19 cellular contexts compared by ENCODE assay signal in genomic region chr12:54331-54730, GRCh38.
"Had no signal": no experiment of that assay in that cellular context is flagged by ENCODE, and none has a peak within 500 bp of the region (broad histone marks: within the 10 kb centered on the region; RNA-seq: fewer than 3 reads in every experiment).

No MANE protein-coding gene starts in this region.

- H3K4me1 ChIP-seq: gastrocnemius medialis, left lung, prostate gland, right atrium auricular region, sigmoid colon, tibial nerve, upper lobe of left lung had no signal

- H3K9me3 ChIP-seq: gastrocnemius medialis, mucosa of descending colon, neutrophil, prostate gland, upper lobe of left lung had no signal

- DNase-seq: cortex of kidney; foreskin fibroblast; gastrocnemius medialis; left cardiac atrium; left lung; mesenchymal stem cell; mucosa of descending colon; naive B cell; sigmoid colon; stimulated activated CD4-positive, alpha-beta T cell treated with anti-CD3 and anti-CD28 coated beads, Interleukin-2, amount 100 ng/mL, for 24 hours; stimulated activated CD4-positive, alpha-beta T cell treated with anti-CD3 and anti-CD28 coated beads, Interleukin-4, amount 100 ng/mL, for 24 hours; upper lobe of left lung had no signal

- H3K4me3 ChIP-seq: gastrocnemius medialis, left lung, mucosa of descending colon, prostate gland, right atrium auricular region, sigmoid colon, thoracic aorta, tibial nerve, upper lobe of left lung had no signal

- H3K36me3 ChIP-seq: gastrocnemius medialis, left lung, neutrophil, prostate gland, right atrium auricular region, sigmoid colon, thoracic aorta, tibial nerve, upper lobe of left lung had no signal

- H3K27ac ChIP-seq: epithelial cell of prostate, gastrocnemius medialis, left lung, neutrophil, prostate gland, right atrium auricular region, sigmoid colon, thoracic aorta, tibial nerve, upper lobe of left lung had no signal

- FAIRE-seq: urothelium cell line had no signal
